In the genomic region with DNA sequence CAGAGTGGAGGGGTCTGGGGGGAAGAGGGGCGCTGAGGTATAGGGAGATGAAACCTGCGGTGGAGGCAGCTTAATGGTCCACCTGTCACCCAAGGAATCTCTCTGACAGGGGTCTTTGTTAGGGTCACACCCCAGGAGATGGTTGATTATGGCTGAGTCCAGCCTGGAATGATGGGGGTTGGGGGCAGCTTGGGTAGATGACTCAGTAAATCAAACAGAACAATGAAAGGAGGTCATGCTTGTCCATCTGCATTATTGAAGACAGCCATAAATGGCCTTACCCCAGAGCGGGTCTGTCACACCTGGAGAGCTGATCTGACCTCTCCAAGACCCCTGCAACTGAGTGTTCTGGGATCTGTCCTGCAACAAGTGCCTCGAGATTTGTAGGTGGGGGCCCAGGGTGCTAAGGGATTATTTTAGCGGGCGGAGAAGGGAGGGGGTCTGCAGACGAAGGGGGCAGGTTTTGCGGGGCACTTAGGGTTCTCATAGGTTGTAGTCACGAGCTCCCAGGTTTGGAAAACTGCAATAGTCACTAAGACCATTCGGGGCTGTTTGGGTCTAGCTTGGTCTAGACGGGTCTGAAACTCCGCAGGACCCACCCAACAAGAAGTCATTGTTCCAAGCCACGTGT, we compare ENCODE assay signal across 10 cellular contexts. TPM values are rescaled to one million over a fixed set of nuclear protein-coding genes. Genes with fewer than 3 reads are reported as not detected.
DNase-seq lines count a peak whose midpoint lies in the region; ATAC-seq and TF ChIP-seq lines count a peak whose summit lies in the region.
"Had no signal": no experiment of that assay in that cellular context is flagged by ENCODE, and none has a peak within 500 bp of the region (broad histone marks: within the 10 kb centered on the region; RNA-seq: fewer than 3 reads in every experiment).

No MANE protein-coding gene starts in this region.

- H3K9ac ChIP-seq in mesenchymal stem cell (ENCODE audit: low read length): no peak overlapping the region

- no peak for ATAC-seq in Right ventricle myocardium superior (ENCODE audit: poor library complexity)
- no peak for ATAC-seq in upper lobe of left lung (ENCODE audit: low FRiP score in 2 of 2)

- no peak for TF ChIP-seq EP300 in upper lobe of left lung (IDR thresholded peaks at IDR 0.05)

- no peak overlapping the region for H3K4ac ChIP-seq in mesenchymal stem cell (ENCODE audit: low read depth in 1 of 2, low read length in 2 of 2)

- WGBS in mesenchymal stem cell: 21% methylated on average over 13 of the region's 13 CpGs
- 46 to 55% methylated on average over 9 to 13 of the region's 13 CpGs for WGBS in upper lobe of left lung, 2 donors

- H3K4me1 ChIP-seq in left ventricle myocardium inferior (peaks cover 33% of the 10 kb centered on the region), ascending aorta (peaks cover 0 to 7% of the 10 kb centered on the region in 2 donors), mesenchymal stem cell (ENCODE audit: control insufficient read depth, insufficient read depth, low read depth, low read length) (peaks cover 25% of the 10 kb centered on the region), vagina (peaks cover 30% of the 10 kb centered on the region), upper lobe of left lung (peaks cover 18 to 41% (median 33%) of the 10 kb centered on the region in 4 donors)

- intact Hi-C loops in left ventricle myocardium inferior (cut with micrococcal nuclease) (no loop called here), Right ventricle myocardium superior (cut with DNase I) (no loop called here), ascending aorta (cut with DNase I) (loop anchor here (5.0 kb wide), 1 partner anchor 55 kb away; no protein-coding TSS in a partner anchor), vagina (cut with DNase I) (no loop called here)

- peaks cover 2% of the 10 kb centered on the region for H3K79me1 ChIP-seq in mesenchymal stem cell (replicated peaks; ENCODE audit: low read length, poor library complexity, severe bottlenecking)

- H3K4me2 ChIP-seq in mesenchymal stem cell (ENCODE audit: low read length, poor library complexity, severe bottlenecking): peak overlapping the region; percentile 95

- H3K23ac ChIP-seq in mesenchymal stem cell (ENCODE audit: low read length in 2 of 2): no peak overlapping the region

- no peak for DNase-seq in left ventricle myocardium inferior
- DNase-seq in Right ventricle myocardium superior: no peak
- DNase-seq in ascending aorta (ENCODE audit: low spot score in 2 of 2): no peak
- no peak for DNase-seq in mesenchymal stem cell
- no peak for DNase-seq in vagina (ENCODE audit: extremely low spot score in 2 of 2)
- DNase-seq in upper lobe of left lung: no peak
- no peak for DNase-seq in mucosa of gallbladder (ENCODE audit: low spot score)
- no peak for DNase-seq in occipital lobe (lab: John Stamatoyannopoulos, UW)
- DNase-seq: activated naive CD4-positive, alpha-beta T cell treated with anti-CD3 and anti-CD28 coated beads, Interleukin-2, amount 50 U/mL, for 16 hours had no signal

- no peak overlapping the region for H3K14ac ChIP-seq in mesenchymal stem cell (ENCODE audit: low read length in 2 of 2)

- H2AK5ac ChIP-seq in mesenchymal stem cell (ENCODE audit: low read length, severe bottlenecking): no peak overlapping the region

- peak overlapping the region; percentile 75 for H3K27ac ChIP-seq in left ventricle myocardium inferior (replicated peaks)
- peak overlapping the region; percentile 62 to 76 for H3K27ac ChIP-seq in ascending aorta
- no peak overlapping the region for H3K27ac ChIP-seq in mesenchymal stem cell (ENCODE audit: low read length, poor library complexity, severe bottlenecking)
- H3K27ac ChIP-seq in vagina: no peak overlapping the region
- H3K27ac ChIP-seq in upper lobe of left lung: no peak overlapping the region
- H3K27ac ChIP-seq: Peyer's patch had no signal

- peak overlapping the region in 1 of 2 experiments; percentile 55 for H3K18ac ChIP-seq in mesenchymal stem cell (ENCODE audit: low read depth in 1 of 2, low read length in 2 of 2)

- TF ChIP-seq POLR2A in vagina (IDR thresholded peaks at IDR 0.05): no peak
- TF ChIP-seq POLR2A in upper lobe of left lung (IDR thresholded peaks at IDR 0.05): no peak

- no peak overlapping the region for H4K91ac ChIP-seq in mesenchymal stem cell (ENCODE audit: low read length)

- H2BK15ac ChIP-seq in mesenchymal stem cell (ENCODE audit: low read depth, poor library complexity, severe bottlenecking): no peak overlapping the region

- H2BK120ac ChIP-seq in mesenchymal stem cell (ENCODE audit: low read depth, low read length): no peak overlapping the region

- TF ChIP-seq CTCF in left ventricle myocardium inferior (IDR thresholded peaks at IDR 0.05; ENCODE audit: borderline replicate concordance): no peak
- no peak for TF ChIP-seq CTCF in ascending aorta (IDR thresholded peaks at IDR 0.05)
- no peak for TF ChIP-seq CTCF in vagina (IDR thresholded peaks at IDR 0.05)
- no peak for TF ChIP-seq CTCF in upper lobe of left lung (IDR thresholded peaks at IDR 0.05)

- H3K27me3 ChIP-seq in left ventricle myocardium inferior (ENCODE audit: low read depth) (peaks cover 3% of the 10 kb centered on the region), ascending aorta (no peaks in the 10 kb centered on the region), mesenchymal stem cell (ENCODE audit: control insufficient read depth in 1 of 2, insufficient read depth in 1 of 2, low read length in 2 of 2) (peaks cover 0 to 80% of the 10 kb centered on the region in 2 experiments), vagina (no peaks in the 10 kb centered on the region), upper lobe of left lung (peaks cover 0 to 11% (median 8%) of the 10 kb centered on the region in 4 donors)
- H3K27me3 ChIP-seq: Peyer's patch had no signal

- H2AFZ ChIP-seq in mesenchymal stem cell (ENCODE audit: low read depth, low read length): no peak overlapping the region

- H2BK12ac ChIP-seq in mesenchymal stem cell (ENCODE audit: low read length in 2 of 2): peak overlapping the region in 1 of 2 experiments; percentile 18

- H3K9me3 ChIP-seq in left ventricle myocardium inferior (replicated peaks) (no peaks in the 10 kb centered on the region), ascending aorta (no peaks in the 10 kb centered on the region), mesenchymal stem cell (ENCODE audit: control insufficient read depth, low read length) (no peaks in the 10 kb centered on the region), vagina (no peaks in the 10 kb centered on the region), upper lobe of left lung (no peaks in the 10 kb centered on the region)
- H3K9me3 ChIP-seq: Peyer's patch had no signal

- no peak overlapping the region for H2BK5ac ChIP-seq in mesenchymal stem cell (ENCODE audit: low read depth, low read length, poor library complexity, severe bottlenecking)

- H3K4me3 ChIP-seq in left ventricle myocardium inferior (peak overlapping the region; percentile 78), ascending aorta (peak overlapping the region; percentile 81 to 96), mesenchymal stem cell (ENCODE audit: insufficient read depth in 1 of 2, low read depth in 1 of 2, low read length in 2 of 2) (no peak overlapping the region), vagina (peak overlapping the region; percentile 58 to 90), upper lobe of left lung (peak overlapping the region in 1 of 4 donors; percentile 46)

- peak overlapping the region; percentile 24 for H4K8ac ChIP-seq in mesenchymal stem cell (ENCODE audit: low read length)

- H3K36me3 ChIP-seq in left ventricle myocardium inferior (no peaks in the 10 kb centered on the region), ascending aorta (no peaks in the 10 kb centered on the region), mesenchymal stem cell (ENCODE audit: control insufficient read depth in 1 of 2, insufficient read depth in 2 of 2, low read depth in 1 of 2, low read length in 2 of 2) (no peaks in the 10 kb centered on the region), vagina (no peaks in the 10 kb centered on the region), upper lobe of left lung (no peaks in the 10 kb centered on the region)
- H3K36me3 ChIP-seq: Peyer's patch had no signal

RNA-seq across cellular contexts. Expression of gene IGFBP2, which starts 0.8 kb away (rescaled TPM):
- total RNA-seq in left ventricle myocardium inferior: 136 TPM
- 51.1 TPM for total RNA-seq in Right ventricle myocardium superior
- total RNA-seq in ascending aorta: 1,691 TPM
- 285 TPM for polyA plus RNA-seq in mesenchymal stem cell (2013, experiment 1 of 2)
- polyA plus RNA-seq in mesenchymal stem cell (2013, experiment 2 of 2): 282 TPM
- 82.7 TPM for total RNA-seq in vagina
- 10 to 100 TPM; 16.8 to 82.8 (median 41.9) TPM for total RNA-seq in upper lobe of left lung
- total RNA-seq in mucosa of gallbladder: 27.7 TPM
- total RNA-seq in occipital lobe: 213 TPM

Comparison
In these comparisons a context has a peak if more than half of its experiments do, and no peak if none do; other contexts are left out.
1. H3K27ac ChIP-seq: peak in left ventricle myocardium inferior (single experiment) and ascending aorta (2 of 2); none in mesenchymal stem cell (single experiment), vagina (single experiment) and upper lobe of left lung (0 of 4).
2. H3K4me3 ChIP-seq: peak in left ventricle myocardium inferior (single experiment), ascending aorta (2 of 2) and vagina (2 of 2); none in mesenchymal stem cell (0 of 2).